In genomic region chr2:181753686-181754085, GRCh38 we compare ENCODE assay signal across 20 cellular contexts.
DNase-seq lines count a peak whose midpoint lies in the region; ATAC-seq and TF ChIP-seq lines count a peak whose summit lies in the region.
"Had no signal": no experiment of that assay in that cellular context is flagged by ENCODE, and none has a peak within 500 bp of the region (broad histone marks: within the 10 kb centered on the region; RNA-seq: fewer than 3 reads in every experiment).

No MANE protein-coding gene starts in this region.

- peak overlapping the region; percentile 36 for H3K4ac ChIP-seq in mesendoderm (ENCODE audit: low read depth, low read length)

- WGBS in mesendoderm (ENCODE audit: extremely low coverage, insufficient coverage, low lambda C conversion rate), result 100% methylated on average over 1 of the region's 4 CpGs

- peaks cover 2% of the 10 kb centered on the region for H3K27me3 Mint-ChIP-seq in GM23338 (ENCODE audit: insufficient read depth, low read depth, poor library complexity)
- no peaks in the 10 kb centered on the region for H3K27me3 Mint-ChIP-seq in brain
- no peaks in the 10 kb centered on the region for H3K27me3 Mint-ChIP-seq in neural progenitor cell (ENCODE audit: insufficient read depth, low read depth)

- no peak overlapping the region for H3K4me3 Mint-ChIP-seq in GM23338
- H3K4me3 Mint-ChIP-seq in brain, result peak overlapping the region in 1 of 5 experiments; percentile 13
- H3K4me3 Mint-ChIP-seq in neural progenitor cell, result no peak overlapping the region
- H3K4me3 Mint-ChIP-seq: B cell; CD8-positive, alpha-beta T cell; H9 had no signal

- no peak overlapping the region for H2BK120ac ChIP-seq in mesendoderm (ENCODE audit: low read depth, low read length)

- H3K79me2 ChIP-seq in GM23338 (replicated peaks; ENCODE audit: insufficient read depth) (no peaks in the 10 kb centered on the region), mesendoderm (ENCODE audit: control insufficient read depth, insufficient read depth, low read length) (no peaks in the 10 kb centered on the region), neural progenitor cell (ENCODE audit: low read depth) (no peaks in the 10 kb centered on the region)

- H3K27ac ChIP-seq in GM23338 (ENCODE audit: low read depth) (no peak overlapping the region), mesendoderm (ENCODE audit: low read depth, low read length) (no peak overlapping the region), neural progenitor cell (no peak overlapping the region), gastrocnemius medialis (no peak overlapping the region)
- H3K27ac ChIP-seq: BLaER1 treated with 17β-estradiol and CSF1 and Interleukin-3, amounts not matched to agents 10 nM and 100 nM; HL-60 had no signal

- no peak overlapping the region for H3K9ac ChIP-seq in mesendoderm (ENCODE audit: low read length)
- H3K9ac ChIP-seq in neural progenitor cell, result no peak overlapping the region
- H3K9ac ChIP-seq: BLaER1 treated with 17β-estradiol and CSF1 and Interleukin-3, amounts not matched to agents 10 nM and 100 nM had no signal

- H4K8ac ChIP-seq in mesendoderm (ENCODE audit: low read depth, low read length), result peak overlapping the region; percentile 84

- intact Hi-C loops in gastrocnemius medialis (cut with DNase I; ENCODE audit: low total_unique reads), result no loop called here

- no peak overlapping the region for H3K4me2 ChIP-seq in GM23338
- H3K4me2 ChIP-seq in mesendoderm (ENCODE audit: low read length), result no peak overlapping the region
- peak overlapping the region; percentile 11 for H3K4me2 ChIP-seq in neural progenitor cell
- H3K4me2 ChIP-seq: BLaER1 treated with 17β-estradiol and CSF1 and Interleukin-3, amounts not matched to agents 10 nM and 100 nM had no signal

- H3K9me2 ChIP-seq in GM23338 (ENCODE audit: insufficient read depth), result 0 out of 2 replicates have a peak, but pooled peaks cover 7% of the 10 kb centered on the region

- DNase-seq in GM23338 (ENCODE audit: low spot score), result peak; percentile 19
- DNase-seq in mesendoderm, result no peak
- peak; percentile 18 for DNase-seq in neural progenitor cell (ENCODE audit: low spot score)
- no peak for DNase-seq in NCI-H187 (lab: John Stamatoyannopoulos, UW)
- no peak for DNase-seq in NCI-H146 treated with DMSO at 0.1 percent for 48 hours (lab: John Stamatoyannopoulos, UW; ENCODE audit: unreplicated experiment)
- no peak for DNase-seq in gastrocnemius medialis
- DNase-seq: 8988T; Calu3; CD8-positive, alpha-beta T cell; DMS 273 treated with DMSO at 0.1 percent for 48 hours; DMS53; DND-41; EL; GOT3; H9 had no signal

- peaks cover 6% of the 10 kb centered on the region for H3K4me1 Mint-ChIP-seq in GM23338
- peaks cover 26% of the 10 kb centered on the region for H3K4me1 Mint-ChIP-seq in brain
- H3K4me1 Mint-ChIP-seq in neural progenitor cell, result peaks cover 38% of the 10 kb centered on the region
- H3K4me1 Mint-ChIP-seq: B cell had no signal

- ATAC-seq in GM23338 (no peak), GM21825 (IDR thresholded peaks at IDR 0.05; ENCODE audit: unreplicated experiment) (no peak), gastrocnemius medialis (no peak)
- ATAC-seq: CD8-positive, alpha-beta T cell had no signal

- H3K79me1 ChIP-seq in mesendoderm (ENCODE audit: low read length), result no peaks in the 10 kb centered on the region

- H3K27me3 ChIP-seq in GM23338 (ENCODE audit: insufficient read depth), result no peaks in the 10 kb centered on the region
- no peaks in the 10 kb centered on the region for H3K27me3 ChIP-seq in mesendoderm (ENCODE audit: insufficient read depth, low read length, poor library complexity)
- H3K27me3 ChIP-seq in neural progenitor cell, result no peaks in the 10 kb centered on the region
- no peaks in the 10 kb centered on the region for H3K27me3 ChIP-seq in gastrocnemius medialis
- H3K27me3 ChIP-seq: BLaER1 treated with 17β-estradiol and CSF1 and Interleukin-3, amounts not matched to agents 10 nM and 100 nM had no signal

- H3K9me3 ChIP-seq in neural progenitor cell (ENCODE audit: low read depth), result no peaks in the 10 kb centered on the region
- no peaks in the 10 kb centered on the region for H3K9me3 ChIP-seq in gastrocnemius medialis
- H3K9me3 ChIP-seq: BLaER1 treated with 17β-estradiol and CSF1 and Interleukin-3, amounts not matched to agents 10 nM and 100 nM had no signal

- H3K27ac Mint-ChIP-seq in GM23338 (no peak overlapping the region), brain (peak overlapping the region in 3 of 5 experiments; percentile 44 to 87 (median 77)), neural progenitor cell (peak overlapping the region; percentile 76)
- H3K27ac Mint-ChIP-seq: B cell; CD8-positive, alpha-beta T cell had no signal

- no peaks in the 10 kb centered on the region for H3F3A ChIP-seq in GM23338 (replicated peaks; ENCODE audit: low read depth)
- no peaks in the 10 kb centered on the region for H3F3A ChIP-seq in neural progenitor cell (ENCODE audit: low read depth)

- in situ Hi-C loops in gastrocnemius medialis (cut with MboI; ENCODE audit: low sequenced_read_pairs in 4 of 4), result loop anchor here in 2 of 4 donors (10.0 to 25.0 kb wide), 2 partner anchors 209 to 321 kb away; no protein-coding TSS in a partner anchor

- no peak overlapping the region for H4K5ac ChIP-seq in mesendoderm (ENCODE audit: low read length)

- H3K36me3 ChIP-seq in GM23338 (ENCODE audit: insufficient read depth), result no peaks in the 10 kb centered on the region
- H3K36me3 ChIP-seq in mesendoderm (ENCODE audit: control insufficient read depth, insufficient read depth, low read length), result no peaks in the 10 kb centered on the region
- H3K36me3 ChIP-seq in neural progenitor cell, result no peaks in the 10 kb centered on the region
- H3K36me3 ChIP-seq in gastrocnemius medialis, result no peaks in the 10 kb centered on the region
- H3K36me3 ChIP-seq: BLaER1 treated with 17β-estradiol and CSF1 and Interleukin-3, amounts not matched to agents 10 nM and 100 nM had no signal

- H3K9me3 Mint-ChIP-seq in GM23338, result no peaks in the 10 kb centered on the region
- H3K9me3 Mint-ChIP-seq in brain, result peaks cover 0 to 13% (median 9%) of the 10 kb centered on the region in 5 experiments
- H3K9me3 Mint-ChIP-seq in neural progenitor cell, result peaks cover 15% of the 10 kb centered on the region
- H3K9me3 Mint-ChIP-seq: CD8-positive, alpha-beta T cell; H9 had no signal

- H3K18ac ChIP-seq in mesendoderm (ENCODE audit: low read length), result peak overlapping the region; percentile 94

- H4K20me1 ChIP-seq in GM23338 (replicated peaks; ENCODE audit: insufficient read depth) (no peaks in the 10 kb centered on the region), neural progenitor cell (ENCODE audit: low read depth) (no peaks in the 10 kb centered on the region)
- H4K20me1 ChIP-seq: BLaER1 treated with 17β-estradiol and CSF1 and Interleukin-3, amounts not matched to agents 10 nM and 100 nM had no signal

- H2AFZ ChIP-seq in GM23338 (peak overlapping the region; percentile 48; the same call in 1 of the 2 replicates), neural progenitor cell (replicated peaks) (peak overlapping the region; percentile 69)

- H3K36me3 Mint-ChIP-seq in GM23338 (ENCODE audit: low read depth) (no peaks in the 10 kb centered on the region), brain (no peaks in the 10 kb centered on the region), neural progenitor cell (no peaks in the 10 kb centered on the region)
- H3K36me3 Mint-ChIP-seq: CD8-positive, alpha-beta T cell had no signal

- H2BK5ac ChIP-seq in mesendoderm (ENCODE audit: low read length), result no peak overlapping the region

- H3K4me3 ChIP-seq in GM23338, result no peak overlapping the region
- no peak overlapping the region for H3K4me3 ChIP-seq in mesendoderm (ENCODE audit: low read length)
- H3K4me3 ChIP-seq in neural progenitor cell, result no peak overlapping the region
- H3K4me3 ChIP-seq in gastrocnemius medialis, result no peak overlapping the region
- H3K4me3 ChIP-seq: BLaER1 treated with 17β-estradiol and CSF1 and Interleukin-3, amounts not matched to agents 10 nM and 100 nM had no signal

- no peak overlapping the region for H3K56ac ChIP-seq in mesendoderm (ENCODE audit: low read length)

- TF ChIP-seq POLR2A in gastrocnemius medialis (IDR thresholded peaks at IDR 0.05), result no peak

- H3K4me1 ChIP-seq in GM23338 (ENCODE audit: insufficient read depth), result no peaks in the 10 kb centered on the region
- peaks cover 3% of the 10 kb centered on the region for H3K4me1 ChIP-seq in mesendoderm (ENCODE audit: control insufficient read depth, low read depth, low read length)
- peaks cover 13% of the 10 kb centered on the region for H3K4me1 ChIP-seq in neural progenitor cell
- no peaks in the 10 kb centered on the region for H3K4me1 ChIP-seq in gastrocnemius medialis
- H3K4me1 ChIP-seq: BLaER1 treated with 17β-estradiol and CSF1 and Interleukin-3, amounts not matched to agents 10 nM and 100 nM had no signal

- no peak overlapping the region for H2BK15ac ChIP-seq in mesendoderm (replicated peaks; ENCODE audit: low read depth)

- H2AK5ac ChIP-seq in mesendoderm (ENCODE audit: low read length), result no peak overlapping the region

- no peak overlapping the region for H3K23ac ChIP-seq in mesendoderm (ENCODE audit: low read length)

- no peak for TF ChIP-seq CTCF in GM23338 (conservative IDR thresholded peaks at IDR 0.05; ENCODE audit: low read depth in 2 of 2)
- TF ChIP-seq CTCF in brain (conservative IDR thresholded peaks at IDR 0.05), result no peak
- no peak for TF ChIP-seq CTCF in neural progenitor cell (IDR thresholded peaks at IDR 0.05)
- no peak for TF ChIP-seq CTCF in gastrocnemius medialis (IDR thresholded peaks at IDR 0.05 in 4 of 5, conservative IDR thresholded peaks at IDR 0.05 in 1 of 5)

TF ChIP-seq in GM23338, 12 proteins besides CTCF, POLR2A, EP300 and RAD21:
- TF ChIP-seq ZNF331 (CRISPR knock-in tag; IDR thresholded peaks at IDR 0.05; ENCODE audit: low read depth), result no peak
- TF ChIP-seq EZH2 (IDR thresholded peaks at IDR 0.05; ENCODE audit: low read depth, unreplicated experiment), result no peak
- no peak for TF ChIP-seq POLR2AphosphoS5 (IDR thresholded peaks at IDR 0.05; ENCODE audit: low read depth)
- no peak for TF ChIP-seq NANOG (IDR thresholded peaks at IDR 0.05; ENCODE audit: borderline replicate concordance)

Comparison
In these comparisons a context has a peak if more than half of its experiments do, and no peak if none do; other contexts are left out.
1. DNase-seq: peak in GM23338 (single experiment) and neural progenitor cell (single experiment); none in mesendoderm (single experiment), NCI-H187 (0 of 2), NCI-H146 treated with DMSO at 0.1 percent for 48 hours (single experiment) and gastrocnemius medialis (0 of 2).